Comparison of ENCODE assay signal across 15 cellular contexts in the genomic region with DNA sequence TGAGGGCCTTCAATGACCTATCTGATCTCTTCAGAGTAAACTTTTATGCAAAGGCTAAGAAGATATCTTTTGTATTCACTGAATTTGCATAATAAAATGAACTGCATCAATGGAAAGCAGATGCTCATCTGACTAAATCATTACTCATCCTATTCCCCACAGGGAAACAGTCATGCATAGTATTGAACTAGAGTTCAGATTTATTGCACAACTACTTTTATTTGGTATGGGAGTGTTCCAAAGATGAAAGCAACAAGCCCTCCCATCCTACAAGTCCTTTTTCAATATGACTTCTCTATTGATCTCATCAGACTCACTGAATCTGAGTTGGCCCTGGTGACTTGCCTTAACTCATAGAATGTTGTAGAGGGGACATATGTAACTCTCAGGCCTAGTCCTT.
DNase-seq lines count a peak whose midpoint lies in the region; ATAC-seq, FAIRE-seq and TF ChIP-seq lines count a peak whose summit lies in the region.
"Had no signal": no experiment of that assay in that cellular context is flagged by ENCODE, and none has a peak within 500 bp of the region (broad histone marks: within the 10 kb centered on the region; RNA-seq: fewer than 3 reads in every experiment).

No MANE protein-coding gene starts in this region.

- CTCF ChIA-PET in A549 (lab: Yijun Ruan, JAX), result interaction anchor here (0.6 kb wide), 1 partner anchor 532 kb away, joined by 3 read pairs; no protein-coding TSS in a partner anchor

- peak overlapping the region; percentile 94 for H3K9ac ChIP-seq in GM23248

- DNase-seq in A549 (ENCODE audit: low read depth in 1 of 2, low spot score in 1 of 2) (peak; percentile 3 to 16), GM23248 (peak; percentile 94), amniotic epithelial cell (ENCODE audit: low read depth) (peak; percentile 72), NCI-H2196 treated with DMSO at 0.1 percent for 48 hours (lab: John Stamatoyannopoulos, UW; ENCODE audit: unreplicated experiment) (no peak), mucosa of gallbladder (ENCODE audit: low spot score) (no peak)
- DNase-seq: activated CD4-positive, alpha-beta T cell treated with anti-CD3 and anti-CD28 coated beads, Interleukin-2, amount 50 U/mL, for 48 hours; anterior cingulate cortex; CD4-positive, CD25-positive, alpha-beta regulatory T cell; hippocampal formation; NCI-H2227 treated with DMSO at 0.1 percent for 48 hours; stimulated activated naive CD4-positive, alpha-beta T cell had no signal

- H4K20me1 ChIP-seq in GM23248 (ENCODE audit: insufficient read depth), result no peaks in the 10 kb centered on the region

- H2AFZ ChIP-seq in GM23248, result no peak overlapping the region

- peak in 1 of 2 experiments; percentile 55; a peak in 4 of 6 replicates for ATAC-seq in A549
- peak; percentile 81 for ATAC-seq in gastroesophageal sphincter
- ATAC-seq in GM19463 (IDR thresholded peaks at IDR 0.05; ENCODE audit: unreplicated experiment), result no peak
- ATAC-seq in GM18873 (IDR thresholded peaks at IDR 0.05; ENCODE audit: low FRiP score, unreplicated experiment), result no peak
- ATAC-seq: GM12878 had no signal

- no peak for TF ChIP-seq CTCF in A549 (IDR thresholded peaks at IDR 0.05)
- TF ChIP-seq CTCF in gastroesophageal sphincter (IDR thresholded peaks at IDR 0.05), result no peak

- POLR2A ChIA-PET in A549 (lab: Yijun Ruan, JAX), result no interaction called here

- no peak for FAIRE-seq in A549 (lab: Jason Lieb, UNC)
- FAIRE-seq: GM12878 had no signal

- H3K4me2 ChIP-seq in A549 (no peak overlapping the region), GM23248 (ENCODE audit: unreplicated experiment) (peak overlapping the region; percentile 99)

- in situ Hi-C loops in GM23248 (cut with MboI), result no loop called here

- no peak overlapping the region for H3K27ac ChIP-seq in A549
- peak overlapping the region; percentile 91 for H3K27ac ChIP-seq in GM23248
- H3K27ac ChIP-seq in gastroesophageal sphincter, result no peak overlapping the region

- no peak for TF ChIP-seq RAD21 in A549 (conservative IDR thresholded peaks at IDR 0.05 in 1 of 2, IDR thresholded peaks at IDR 0.05 in 1 of 2)

- no peak for TF ChIP-seq EP300 in A549 (IDR thresholded peaks at IDR 0.05)
- TF ChIP-seq EP300 in gastroesophageal sphincter (IDR thresholded peaks at IDR 0.05), result no peak

- H3F3A ChIP-seq in GM23248 (ENCODE audit: insufficient read depth), result peaks cover 41% of the 10 kb centered on the region

- H3K9me2 ChIP-seq in GM23248 (ENCODE audit: insufficient read depth), result no peaks in the 10 kb centered on the region

- H3K4me1 ChIP-seq in A549 (no peaks in the 10 kb centered on the region), GM23248 (ENCODE audit: insufficient read depth) (peaks cover 23% of the 10 kb centered on the region), gastroesophageal sphincter (peaks cover 0 to 18% (median 5%) of the 10 kb centered on the region in 3 donors)

- H3K9me3 ChIP-seq in A549 (no peaks in the 10 kb centered on the region), GM23248 (ENCODE audit: low read depth) (no peaks in the 10 kb centered on the region), gastroesophageal sphincter (no peaks in the 10 kb centered on the region)

- TF ChIP-seq POLR2A in A549 (IDR thresholded peaks at IDR 0.05; ENCODE audit: low read length), result no peak
- no peak for TF ChIP-seq POLR2A in gastroesophageal sphincter (IDR thresholded peaks at IDR 0.05)

- H3K27me3 ChIP-seq in GM23248 (replicated peaks; ENCODE audit: insufficient read depth), result no peaks in the 10 kb centered on the region
- H3K27me3 ChIP-seq in gastroesophageal sphincter, result no peaks in the 10 kb centered on the region

- H3K79me2 ChIP-seq in GM23248 (ENCODE audit: insufficient read depth), result peaks cover 40% of the 10 kb centered on the region

- H3K36me3 ChIP-seq in GM23248 (ENCODE audit: low read depth) (no peaks in the 10 kb centered on the region), gastroesophageal sphincter (no peaks in the 10 kb centered on the region)

- H3K4me3 ChIP-seq in A549 (no peak overlapping the region), GM23248 (peak overlapping the region; percentile 87), gastroesophageal sphincter (no peak overlapping the region)
- H3K4me3 ChIP-seq: GM12878 had no signal

TF ChIP-seq in A549, 52 proteins besides CTCF, POLR2A, EP300 and RAD21:
- TF ChIP-seq, protein P1, sequence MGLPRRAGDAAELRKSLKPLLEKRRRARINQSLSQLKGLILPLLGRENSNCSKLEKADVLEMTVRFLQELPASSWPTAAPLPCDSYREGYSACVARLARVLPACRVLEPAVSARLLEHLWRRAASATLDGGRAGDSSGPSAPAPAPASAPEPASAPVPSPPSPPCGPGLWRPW (IDR thresholded peaks at IDR 0.05), result no peak
- TF ChIP-seq CEBPB (IDR thresholded peaks at IDR 0.05) (peak; percentile 46 to 82; a peak in 2 of 4 replicates), MYC (IDR thresholded peaks at IDR 0.05; ENCODE audit: borderline replicate concordance, low read length) (no peak), KDM5A (IDR thresholded peaks at IDR 0.05) (no peak), MAZ (IDR thresholded peaks at IDR 0.05; ENCODE audit: borderline replicate concordance, low read depth, low read length) (no peak), JUNB (IDR thresholded peaks at IDR 0.05) (0 out of 2 replicates have a peak, but pooled peaks have one; percentile 52), CHD4 (IDR thresholded peaks at IDR 0.05; ENCODE audit: borderline replicate concordance) (no peak), RCOR1 (IDR thresholded peaks at IDR 0.05; ENCODE audit: low read depth, low read length) (no peak), TFCP2L1 (CRISPR knock-in tag; IDR thresholded peaks at IDR 0.05) (no peak), HOXA7 (CRISPR knock-in tag; IDR thresholded peaks at IDR 0.05) (no peak), FOSL2 (IDR thresholded peaks at IDR 0.05) (peak; percentile 16; the same call in 1 of the 2 replicates), FOSL2 (CRISPR knock-in tag; IDR thresholded peaks at IDR 0.05) (peak; percentile 42; the same call in 1 of the 2 replicates)
- TF ChIP-seq, protein P2, sequence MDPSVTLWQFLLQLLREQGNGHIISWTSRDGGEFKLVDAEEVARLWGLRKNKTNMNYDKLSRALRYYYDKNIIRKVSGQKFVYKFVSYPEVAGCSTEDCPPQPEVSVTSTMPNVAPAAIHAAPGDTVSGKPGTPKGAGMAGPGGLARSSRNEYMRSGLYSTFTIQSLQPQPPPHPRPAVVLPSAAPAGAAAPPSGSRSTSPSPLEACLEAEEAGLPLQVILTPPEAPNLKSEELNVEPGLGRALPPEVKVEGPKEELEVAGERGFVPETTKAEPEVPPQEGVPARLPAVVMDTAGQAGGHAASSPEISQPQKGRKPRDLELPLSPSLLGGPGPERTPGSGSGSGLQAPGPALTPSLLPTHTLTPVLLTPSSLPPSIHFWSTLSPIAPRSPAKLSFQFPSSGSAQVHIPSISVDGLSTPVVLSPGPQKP (IDR thresholded peaks at IDR 0.05; ENCODE audit: low read depth, low read length), result no peak
- TF ChIP-seq, protein P3, sequence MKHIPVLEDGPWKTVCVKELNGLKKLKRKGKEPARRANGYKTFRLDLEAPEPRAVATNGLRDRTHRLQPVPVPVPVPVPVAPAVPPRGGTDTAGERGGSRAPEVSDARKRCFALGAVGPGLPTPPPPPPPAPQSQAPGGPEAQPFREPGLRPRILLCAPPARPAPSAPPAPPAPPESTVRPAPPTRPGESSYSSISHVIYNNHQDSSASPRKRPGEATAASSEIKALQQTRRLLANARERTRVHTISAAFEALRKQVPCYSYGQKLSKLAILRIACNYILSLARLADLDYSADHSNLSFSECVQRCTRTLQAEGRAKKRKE (CRISPR knock-in tag; IDR thresholded peaks at IDR 0.05; ENCODE audit: low read depth), result no peak
TF ChIP-seq in A549: peak in this region for 3.

Comparison
In these comparisons a context has a peak if more than half of its experiments do, and no peak if none do; other contexts are left out.
1. DNase-seq: peak in A549 (2 of 2), GM23248 (single experiment) and amniotic epithelial cell (single experiment); none in NCI-H2196 treated with DMSO at 0.1 percent for 48 hours (single experiment) and mucosa of gallbladder (single experiment).